In the genomic region with DNA sequence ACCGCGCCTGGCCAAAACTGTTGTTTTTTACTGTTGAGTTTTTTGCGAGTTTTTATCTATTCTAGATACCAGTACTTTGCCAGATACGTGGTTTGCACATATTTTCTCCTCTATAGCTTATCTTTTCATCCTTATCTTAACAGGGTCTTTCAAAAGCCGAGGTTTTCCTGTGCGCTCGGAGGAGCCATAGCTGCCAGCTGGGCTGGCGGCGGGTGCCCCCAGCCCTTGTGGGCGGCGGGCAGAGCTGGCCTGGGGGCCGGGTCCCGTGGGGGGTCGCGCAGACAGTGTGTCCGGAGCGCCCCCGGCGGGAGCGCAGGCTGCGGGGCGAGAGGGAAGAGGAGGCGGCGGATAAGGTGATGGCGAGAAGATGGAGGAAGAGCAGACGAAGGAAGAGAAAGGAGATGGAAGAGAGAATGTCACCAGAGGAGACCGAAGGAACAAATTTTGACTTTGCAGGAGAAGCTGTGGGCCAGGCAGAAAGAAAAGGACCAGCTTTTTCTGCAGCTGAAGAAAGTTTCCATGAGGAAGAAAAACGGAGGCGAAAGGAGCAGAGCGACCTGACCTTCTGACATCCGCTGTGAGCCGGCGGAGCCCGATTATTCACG, we compare ENCODE assay signal across 1 cellular context.
A peak's percentile ranks its signal among the peaks of the same experiment; 100 is the strongest.
TF ChIP-seq lines count a peak whose summit lies in the region.

No MANE protein-coding gene starts in this region.

TF ChIP-seq in K562, 482 proteins besides CTCF, POLR2A, EP300 and RAD21:
- TF ChIP-seq CHD2 (IDR thresholded peaks at IDR 0.05; ENCODE audit: low read depth, low read length) (no peak), NCOA2 (IDR thresholded peaks at IDR 0.05; ENCODE audit: partially characterized antibody in 2 of 2) (no peak)
- TF ChIP-seq, protein P1, sequence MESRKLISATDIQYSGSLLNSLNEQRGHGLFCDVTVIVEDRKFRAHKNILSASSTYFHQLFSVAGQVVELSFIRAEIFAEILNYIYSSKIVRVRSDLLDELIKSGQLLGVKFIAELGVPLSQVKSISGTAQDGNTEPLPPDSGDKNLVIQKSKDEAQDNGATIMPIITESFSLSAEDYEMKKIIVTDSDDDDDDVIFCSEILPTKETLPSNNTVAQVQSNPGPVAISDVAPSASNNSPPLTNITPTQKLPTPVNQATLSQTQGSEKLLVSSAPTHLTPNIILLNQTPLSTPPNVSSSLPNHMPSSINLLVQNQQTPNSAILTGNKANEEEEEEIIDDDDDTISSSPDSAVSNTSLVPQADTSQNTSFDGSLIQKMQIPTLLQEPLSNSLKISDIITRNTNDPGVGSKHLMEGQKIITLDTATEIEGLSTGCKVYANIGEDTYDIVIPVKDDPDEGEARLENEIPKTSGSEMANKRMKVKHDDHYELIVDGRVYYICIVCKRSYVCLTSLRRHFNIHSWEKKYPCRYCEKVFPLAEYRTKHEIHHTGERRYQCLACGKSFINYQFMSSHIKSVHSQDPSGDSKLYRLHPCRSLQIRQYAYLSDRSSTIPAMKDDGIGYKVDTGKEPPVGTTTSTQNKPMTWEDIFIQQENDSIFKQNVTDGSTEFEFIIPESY (CRISPR knock-in tag; IDR thresholded peaks at IDR 0.05): peak; percentile 30; the same call in 1 of the 2 replicates
